ENCODE assay signal across 1 cellular context in genomic region chr2:39523308-39524044, GRCh38.
TF ChIP-seq lines count a peak whose summit lies in the region.

No MANE protein-coding gene starts in this region.

TF ChIP-seq in A549, 52 proteins besides CTCF, POLR2A, EP300 and RAD21 (continued from another document):
- no peak for TF ChIP-seq PHF8 (IDR thresholded peaks at IDR 0.05; ENCODE audit: borderline replicate concordance, low read depth)
- TF ChIP-seq HMGXB4 (CRISPR knock-in tag; IDR thresholded peaks at IDR 0.05; ENCODE audit: borderline replicate concordance), result no peak
- TF ChIP-seq ZC3H11A (IDR thresholded peaks at IDR 0.05), result no peak
- no peak for TF ChIP-seq KDM5A (IDR thresholded peaks at IDR 0.05)
- TF ChIP-seq MAX (IDR thresholded peaks at IDR 0.05), result peak; percentile 65
- no peak for TF ChIP-seq SMC3 (IDR thresholded peaks at IDR 0.05)
- no peak for TF ChIP-seq POLR2AphosphoS2 (conservative IDR thresholded peaks at IDR 0.05; ENCODE audit: low read length)
- peak; percentile 64 for TF ChIP-seq JUNB (IDR thresholded peaks at IDR 0.05)
- no peak for TF ChIP-seq RFX5 (IDR thresholded peaks at IDR 0.05)
